In genomic region chr7:7969306-7970112, GRCh38 we compare ENCODE assay signal across 7 cellular contexts. TPM values are rescaled to one million over a fixed set of nuclear protein-coding genes. Genes with fewer than 3 reads are reported as not detected.
A peak's percentile ranks its signal among the peaks of the same experiment; 100 is the strongest.
DNase-seq lines count a peak whose midpoint lies in the region; ATAC-seq, FAIRE-seq and TF ChIP-seq lines count a peak whose summit lies in the region.

No MANE protein-coding gene starts in this region.

- peak overlapping the region; percentile 66 for H2BK12ac ChIP-seq in neuronal stem cell (ENCODE audit: low read length)

- DNase-seq in GM12891 (ENCODE audit: insufficient read length, low spot score), result no peak
- DNase-seq in OCI-LY7 (ENCODE audit: low spot score), result peak; percentile 82
- peak; percentile 31 for DNase-seq in activated T-helper 9 cell treated with anti-CD3 and anti-CD28 coated beads, Interleukin-2, amount 50 U/mL, for 16 hours (ENCODE audit: low read depth)
- peak in 1 of 2 donors; percentile 54 for DNase-seq in foreskin fibroblast
- peak; percentile 54 for DNase-seq in neuronal stem cell (ENCODE audit: low spot score)
- DNase-seq in thyroid gland, result peak; percentile 48 to 60

- H3K79me2 ChIP-seq in OCI-LY7 (ENCODE audit: insufficient read depth, low read depth, low read length), result peaks cover 48% of the 10 kb centered on the region

- H3K4me1 ChIP-seq in OCI-LY7 (ENCODE audit: insufficient read depth, low read length, poor library complexity, severe bottlenecking), result peaks cover 50% of the 10 kb centered on the region
- H3K4me1 ChIP-seq in neuronal stem cell (ENCODE audit: control insufficient read depth in 2 of 2, insufficient read depth in 1 of 2, low read depth in 1 of 2, low read length in 2 of 2), result peaks cover 0 to 21% of the 10 kb centered on the region in 2 donors
- peaks cover 11 to 14% of the 10 kb centered on the region in 2 donors for H3K4me1 ChIP-seq in thyroid gland

- TF ChIP-seq POLR2A in GM12891 (IDR thresholded peaks at IDR 0.05; ENCODE audit: low read depth, low read length), result peak; percentile 59; the same call in 1 of the 2 replicates
- TF ChIP-seq POLR2A in thyroid gland (IDR thresholded peaks at IDR 0.05), result no peak

- peak overlapping the region; percentile 72 for H3K4me3 ChIP-seq in OCI-LY7 (ENCODE audit: low read depth, low read length, poor library complexity, severe bottlenecking)
- peak overlapping the region; percentile 78 to 87 for H3K4me3 ChIP-seq in foreskin fibroblast (ENCODE audit: low read depth in 1 of 2, low read length in 2 of 2)
- peak overlapping the region; percentile 88 to 91 for H3K4me3 ChIP-seq in neuronal stem cell (ENCODE audit: low read length in 2 of 2)
- H3K4me3 ChIP-seq in thyroid gland (replicated peaks in 1 of 3), result peak overlapping the region; percentile 72 to 81 (median 80)

- H4K91ac ChIP-seq in neuronal stem cell (ENCODE audit: low read depth, low read length, poor library complexity), result no peak overlapping the region

- H2BK15ac ChIP-seq in neuronal stem cell (ENCODE audit: low read length), result peak overlapping the region; percentile 90

- H2AK5ac ChIP-seq in neuronal stem cell (ENCODE audit: low read depth, low read length), result peak overlapping the region; percentile 100

- peak overlapping the region; percentile 98 for H2BK5ac ChIP-seq in neuronal stem cell (ENCODE audit: low read length)

- H3K9ac ChIP-seq in neuronal stem cell (ENCODE audit: low read depth, low read length, poor library complexity), result peak overlapping the region; percentile 99

- H3K4ac ChIP-seq in neuronal stem cell (ENCODE audit: low read length), result no peak overlapping the region

- H4K8ac ChIP-seq in neuronal stem cell (ENCODE audit: low read depth, low read length), result no peak overlapping the region

- H3K23ac ChIP-seq in neuronal stem cell (ENCODE audit: low read depth, low read length, poor library complexity), result peak overlapping the region; percentile 76

- peak overlapping the region; percentile 15; the same call in 1 of the 2 replicates for H2AFZ ChIP-seq in OCI-LY7 (ENCODE audit: low read length)
- peak overlapping the region; percentile 94 for H2AFZ ChIP-seq in neuronal stem cell (ENCODE audit: low read length)

- CTCF ChIA-PET in OCI-LY7 (lab: Charles Lee; ENCODE audit: unreplicated experiment), result interaction anchor here (0.9 kb wide), 1 partner anchor 72 kb away, joined by 4 read pairs; no protein-coding TSS in a partner anchor

- peak overlapping the region; percentile 82 for H3K4me2 ChIP-seq in OCI-LY7 (ENCODE audit: low read length)
- H3K4me2 ChIP-seq in neuronal stem cell (ENCODE audit: insufficient read depth, low read length, poor library complexity, severe bottlenecking), result peak overlapping the region; percentile 57

- H3K79me1 ChIP-seq in neuronal stem cell (ENCODE audit: low read depth, low read length), result peaks cover 4% of the 10 kb centered on the region

- H3K27me3 ChIP-seq in neuronal stem cell (ENCODE audit: control insufficient read depth in 3 of 3, insufficient read depth in 3 of 3, low read depth in 1 of 3, low read length in 3 of 3), result no peaks in the 10 kb centered on the region
- H3K27me3 ChIP-seq in thyroid gland, result no peaks in the 10 kb centered on the region

- no peak overlapping the region for H2BK120ac ChIP-seq in neuronal stem cell (ENCODE audit: low read depth, low read length)

- peaks cover 5% of the 10 kb centered on the region; the same call in 1 of the 2 replicates for H4K20me1 ChIP-seq in OCI-LY7 (ENCODE audit: insufficient read depth, low read length)

- no CpG with 5 or more reads among the region's 91 CpGs for WGBS in neuronal stem cell (ENCODE audit: extremely low coverage in 2 of 2, insufficient read length in 2 of 2, insufficient replicate concordance in 1 of 2), 2 donors
- 0% methylated on average over 8 to 49 of the region's 91 CpGs for WGBS in thyroid gland, 2 donors

- peak overlapping the region; percentile 50 for H3K14ac ChIP-seq in neuronal stem cell (ENCODE audit: low read length)

- H3K9me2 ChIP-seq in OCI-LY7 (ENCODE audit: insufficient read depth, low read length), result no peaks in the 10 kb centered on the region

- H3K27ac ChIP-seq in OCI-LY7 (ENCODE audit: low read depth, low read length, poor library complexity, severe bottlenecking), result peak overlapping the region; percentile 92
- H3K27ac ChIP-seq in neuronal stem cell (replicated peaks; ENCODE audit: low read length), result peak overlapping the region; percentile 97
- peak overlapping the region; percentile 88 to 99 (median 97) for H3K27ac ChIP-seq in thyroid gland

- peak overlapping the region; percentile 99 for H3K18ac ChIP-seq in neuronal stem cell (ENCODE audit: low read length)

- POLR2A ChIA-PET in OCI-LY7 (lab: Charles Lee), result interaction anchor here (0.6 to 10.0 kb wide), 9 partner anchors 10 to 404 kb away, joined by 3 to 69 read pairs (median 3); no protein-coding TSS in a partner anchor

- peak; percentile 4 for ATAC-seq in HG03280 (IDR thresholded peaks at IDR 0.05; ENCODE audit: unreplicated experiment)

- FAIRE-seq in GM12891 (lab: Jason Lieb, UNC), result peak; percentile 65

- intact Hi-C loops in OCI-LY7 (cut with micrococcal nuclease; ENCODE audit: unreplicated experiment) (loop anchor here (1.0 to 5.0 kb wide), 10 partner anchors 67 to 787 kb away; partner anchors contain the start of genes C1GALT1, MIOS and UMAD1), thyroid gland (cut with DNase I) (no loop called here)

- no TSS peak for BruUV-seq in OCI-LY7 (replicated peaks; lab: Mats Ljungman, UMichigan)

- peaks cover 6% of the 10 kb centered on the region; the same call in 1 of the 2 replicates for H3K36me3 ChIP-seq in OCI-LY7 (ENCODE audit: insufficient read depth, low read length)
- H3K36me3 ChIP-seq in neuronal stem cell (replicated peaks in 1 of 2; ENCODE audit: control insufficient read depth in 2 of 2, insufficient read depth in 2 of 2, low read length in 2 of 2), result no peaks in the 10 kb centered on the region
- no peaks in the 10 kb centered on the region for H3K36me3 ChIP-seq in thyroid gland

- TF ChIP-seq CTCF in OCI-LY7 (conservative IDR thresholded peaks at IDR 0.05; ENCODE audit: low read length) (peak; percentile 53; the same call in 1 of the 2 replicates), foreskin fibroblast (IDR thresholded peaks at IDR 0.05; ENCODE audit: low read depth, low read length) (no peak), thyroid gland (IDR thresholded peaks at IDR 0.05) (peak in 2 of 6 experiments; percentile 6 to 29)

- H3K9me3 ChIP-seq in OCI-LY7 (ENCODE audit: low read length) (no peaks in the 10 kb centered on the region), neuronal stem cell (replicated peaks in 1 of 2; ENCODE audit: control insufficient read depth in 2 of 2, insufficient read depth in 1 of 2, low read depth in 1 of 2, low read length in 2 of 2) (no peaks in the 10 kb centered on the region), thyroid gland (no peaks in the 10 kb centered on the region)

TF ChIP-seq in GM12891, 5 proteins besides CTCF, POLR2A, EP300 and RAD21:
- TF ChIP-seq POU2F2 (IDR thresholded peaks at IDR 0.05; ENCODE audit: low read depth, low read length) (0 out of 2 replicates have a peak, but pooled peaks have one; percentile 43), PAX5 (IDR thresholded peaks at IDR 0.05; ENCODE audit: insufficient read depth, low read length, severe bottlenecking) (no peak), TAF1 (IDR thresholded peaks at IDR 0.05; ENCODE audit: low read depth, low read length) (peak; percentile 19; the same call in 1 of the 2 replicates), SPI1 (IDR thresholded peaks at IDR 0.05; ENCODE audit: low read depth, low read length) (no peak), POLR2AphosphoS5 (IDR thresholded peaks at IDR 0.05; ENCODE audit: low read depth, low read length) (peak; percentile 88)

RNA-seq across cellular contexts. Expression of gene GLCCI1, which starts 0.9 kb away (rescaled TPM):
- 24.1 TPM for polyA plus RNA-seq in GM12891 (2012; ENCODE audit: low read depth, missing spikeins)
- 18.5 and 21.3 TPM in 2 replicates for total RNA-seq in OCI-LY7 (2014; rRNA removed; shearing (Covaris generic))
- total RNA-seq in OCI-LY7 (2022) (85.6 and 108 TPM in 2 replicates), thyroid gland (100 to 1,000 TPM in 1 of 4 donors, 10 to 100 TPM in 3; 64.1 to 115 (median 68.9) TPM)
- 56.0 TPM for polyA plus RNA-seq in neuronal stem cell (2013, experiment 1 of 2)
- 57.5 TPM for polyA plus RNA-seq in neuronal stem cell (2013, experiment 2 of 2)
